ENCODE assay signal across 18 cellular contexts in genomic region chr5:126403156-126403555, GRCh38. TPM values are rescaled to one million over a fixed set of nuclear protein-coding genes. Genes with fewer than 3 reads are reported as not detected.
DNase-seq lines count a peak whose midpoint lies in the region; ATAC-seq and TF ChIP-seq lines count a peak whose summit lies in the region.
"Had no signal": no experiment of that assay in that cellular context is flagged by ENCODE, and none has a peak within 500 bp of the region (broad histone marks: within the 10 kb centered on the region; RNA-seq: fewer than 3 reads in every experiment).

No MANE protein-coding gene starts in this region.

- H3K4me2 ChIP-seq in osteoblast (ENCODE audit: insufficient read depth, low read length): no peak overlapping the region

- H3K4me1 Mint-ChIP-seq in HFFc6 (ENCODE audit: low read depth): peaks cover 61% of the 10 kb centered on the region
- no peaks in the 10 kb centered on the region for H3K4me1 Mint-ChIP-seq in T-helper 2 cell treated with Interferon-gamma antibody and Interleukin-4, amounts not matched to agents 5 μg/mL and 100 μg/mL, for 36 hours (ENCODE audit: low read depth)
- H3K4me1 Mint-ChIP-seq: CD14-positive monocyte, IgD-negative memory B cell had no signal

- peaks cover 0 to 17% (median 7%) of the 10 kb centered on the region in 4 donors for H3K9me3 ChIP-seq in esophagus muscularis mucosa
- H3K9me3 ChIP-seq in osteoblast (ENCODE audit: low read depth, low read length): no peaks in the 10 kb centered on the region
- H3K9me3 ChIP-seq in right atrium auricular region: peaks cover 10 to 30% of the 10 kb centered on the region in 2 donors

- no peak for DNase-seq in HFFc6
- DNase-seq in esophagus muscularis mucosa (ENCODE audit: extremely low spot score): no peak
- DNase-seq in osteoblast (ENCODE audit: insufficient read length, low spot score, missing footprints): no peak
- DNase-seq in T-helper 2 cell treated with Interferon-gamma antibody and Interleukin-4, amounts not matched to agents 5 μg/mL and 100 μg/mL, for 36 hours (ENCODE audit: low spot score): no peak
- no peak for DNase-seq in right atrium auricular region (ENCODE audit: low spot score)
- DNase-seq: COR-L47, H9, Kasumi-1, NCI-H1105 treated with DMSO at 0.1 percent for 48 hours, NCI-H187 treated with DMSO at 0.1 percent for 48 hours, NCI-H345, NCI-H526 treated with DMSO at 0.1 percent for 48 hours, Right ventricle myocardium superior had no signal

- TF ChIP-seq EP300 in esophagus muscularis mucosa (IDR thresholded peaks at IDR 0.05): no peak

- no peaks in the 10 kb centered on the region for H3K27me3 ChIP-seq in ACC112 (ENCODE audit: insufficient read depth, low read length)
- H3K27me3 ChIP-seq in esophagus muscularis mucosa: no peaks in the 10 kb centered on the region
- H3K27me3 ChIP-seq in osteoblast (ENCODE audit: insufficient read depth, low read length): no peaks in the 10 kb centered on the region
- no peaks in the 10 kb centered on the region for H3K27me3 ChIP-seq in right atrium auricular region

- intact Hi-C loops in esophagus muscularis mucosa (cut with DNase I): no loop called here

- TF ChIP-seq POLR2A in esophagus muscularis mucosa (IDR thresholded peaks at IDR 0.05; ENCODE audit: low read depth): no peak
- TF ChIP-seq POLR2A in GM18505 (IDR thresholded peaks at IDR 0.05; ENCODE audit: borderline replicate concordance, extremely low read depth, insufficient read depth, insufficient read length): no peak

- H2AFZ ChIP-seq in ACC112 (ENCODE audit: low read length, unreplicated experiment) (no peak overlapping the region), osteoblast (ENCODE audit: low read length) (no peak overlapping the region)

- H3K27ac ChIP-seq in ACC112 (ENCODE audit: low read depth, low read length) (peak overlapping the region; percentile 40), esophagus muscularis mucosa (replicated peaks in 1 of 4) (peak overlapping the region; percentile 8 to 67 (median 58)), osteoblast (ENCODE audit: low read depth, low read length) (peak overlapping the region; percentile 70), right atrium auricular region (no peak overlapping the region)

- H3K79me2 ChIP-seq in ACC112 (ENCODE audit: control insufficient read depth, insufficient read depth, low read length, unreplicated experiment): no peaks in the 10 kb centered on the region
- H3K79me2 ChIP-seq in osteoblast (ENCODE audit: insufficient read depth, low read length): no peaks in the 10 kb centered on the region

- WGBS in esophagus muscularis mucosa: 34% methylated on average over 2 of the region's 2 CpGs

- H3K27ac Mint-ChIP-seq in HFFc6: peak overlapping the region; percentile 88
- no peak overlapping the region for H3K27ac Mint-ChIP-seq in T-helper 2 cell treated with Interferon-gamma antibody and Interleukin-4, amounts not matched to agents 5 μg/mL and 100 μg/mL, for 36 hours
- H3K27ac Mint-ChIP-seq: CD14-positive monocyte, IgD-negative memory B cell had no signal

- ATAC-seq in HG02885 (IDR thresholded peaks at IDR 0.05; ENCODE audit: poor library complexity, unreplicated experiment) (no peak), GM18505 (IDR thresholded peaks at IDR 0.05; ENCODE audit: unreplicated experiment) (no peak)

- peak overlapping the region; percentile 57; the same call in 1 of the 2 replicates for H3K4me3 Mint-ChIP-seq in HFFc6
- H3K4me3 Mint-ChIP-seq in T-helper 2 cell treated with Interferon-gamma antibody and Interleukin-4, amounts not matched to agents 5 μg/mL and 100 μg/mL, for 36 hours: no peak overlapping the region
- H3K4me3 Mint-ChIP-seq: CD14-positive monocyte, H9, IgD-negative memory B cell had no signal

- no peak for TF ChIP-seq CTCF in HFFc6 (IDR thresholded peaks at IDR 0.05)
- TF ChIP-seq CTCF in esophagus muscularis mucosa (IDR thresholded peaks at IDR 0.05): no peak
- TF ChIP-seq CTCF in osteoblast (IDR thresholded peaks at IDR 0.05; ENCODE audit: extremely low read depth, low read depth, low read length): no peak
- no peak for TF ChIP-seq CTCF in right atrium auricular region (IDR thresholded peaks at IDR 0.05)

- no peak overlapping the region for H3K4me3 ChIP-seq in ACC112 (ENCODE audit: low read depth, low read length)
- H3K4me3 ChIP-seq in esophagus muscularis mucosa: no peak overlapping the region
- H3K4me3 ChIP-seq in osteoblast (ENCODE audit: insufficient read depth, low read length): no peak overlapping the region
- no peak overlapping the region for H3K4me3 ChIP-seq in right atrium auricular region

- peaks cover 36% of the 10 kb centered on the region for H3K9me3 Mint-ChIP-seq in HFFc6
- peaks cover 20% of the 10 kb centered on the region for H3K9me3 Mint-ChIP-seq in T-helper 2 cell treated with Interferon-gamma antibody and Interleukin-4, amounts not matched to agents 5 μg/mL and 100 μg/mL, for 36 hours

- H4K20me1 ChIP-seq in osteoblast (ENCODE audit: insufficient read depth, low read length): no peaks in the 10 kb centered on the region

- H3K4me1 ChIP-seq in ACC112 (ENCODE audit: control insufficient read depth, insufficient read depth, low read length, unreplicated experiment): peaks cover 18% of the 10 kb centered on the region
- H3K4me1 ChIP-seq in esophagus muscularis mucosa: peaks cover 0 to 47% (median 40%) of the 10 kb centered on the region in 4 donors
- peaks cover 23% of the 10 kb centered on the region for H3K4me1 ChIP-seq in osteoblast (ENCODE audit: insufficient read depth, low read length)
- no peaks in the 10 kb centered on the region for H3K4me1 ChIP-seq in right atrium auricular region

- H3K36me3 ChIP-seq in ACC112 (ENCODE audit: insufficient read depth, low read length): no peaks in the 10 kb centered on the region; the same call in 1 of the 2 replicates
- H3K36me3 ChIP-seq in esophagus muscularis mucosa: no peaks in the 10 kb centered on the region
- H3K36me3 ChIP-seq in osteoblast (ENCODE audit: insufficient read depth, low read length): no peaks in the 10 kb centered on the region
- no peaks in the 10 kb centered on the region for H3K36me3 ChIP-seq in right atrium auricular region

- no peaks in the 10 kb centered on the region for H3K27me3 Mint-ChIP-seq in HFFc6 (ENCODE audit: insufficient read depth)
- H3K27me3 Mint-ChIP-seq in T-helper 2 cell treated with Interferon-gamma antibody and Interleukin-4, amounts not matched to agents 5 μg/mL and 100 μg/mL, for 36 hours (ENCODE audit: low read depth): peaks cover 8% of the 10 kb centered on the region

- H3K36me3 Mint-ChIP-seq in HFFc6 (ENCODE audit: low read depth): peaks cover 45% of the 10 kb centered on the region
- no peaks in the 10 kb centered on the region for H3K36me3 Mint-ChIP-seq in T-helper 2 cell treated with Interferon-gamma antibody and Interleukin-4, amounts not matched to agents 5 μg/mL and 100 μg/mL, for 36 hours (ENCODE audit: low read depth)
- H3K36me3 Mint-ChIP-seq: CD14-positive monocyte, IgD-negative memory B cell had no signal

RNA-seq across cellular contexts. Expression of gene GRAMD2B, which starts 20.1 kb away (rescaled TPM):
- 100 to 1,000 TPM in 2 of 6 experiments, 10 to 100 TPM in 4; 69.2 to 154 (median 80.5) TPM for total RNA-seq in HFFc6 (2021; fragmentation: NEBNext Ultra II Directional; extraction: Animal tissue kit (Norgen Biotek cat#: 25700))
- total RNA-seq in esophagus muscularis mucosa (10 to 100 TPM; 37.9 to 76.5 (median 49.4) TPM), osteoblast (89.8 and 94.6 TPM in 2 replicates), right atrium auricular region (10 to 100 TPM; 41.1 to 45.0 TPM)

Comparison
In these comparisons a context has a peak if more than half of its experiments do, and no peak if none do; other contexts are left out.
1. H3K27ac ChIP-seq: peak in ACC112 (single experiment), esophagus muscularis mucosa (4 of 4) and osteoblast (single experiment); none in right atrium auricular region (0 of 2).